In genomic region chr12:115230576-115230975, GRCh38 we compare ENCODE assay signal across 2 cellular contexts.
TF ChIP-seq lines count a peak whose summit lies in the region.

No MANE protein-coding gene starts in this region.

TF ChIP-seq in IMR-90, 13 proteins besides CTCF, POLR2A, EP300 and RAD21:
- TF ChIP-seq SMC3 (IDR thresholded peaks at IDR 0.05; ENCODE audit: low read depth, low read length): no peak
- TF ChIP-seq CHD1 (IDR thresholded peaks at IDR 0.05; ENCODE audit: low read depth, low read length): no peak
- TF ChIP-seq USF2 (IDR thresholded peaks at IDR 0.05; ENCODE audit: low read depth, low read length): no peak
- TF ChIP-seq MXI1 (IDR thresholded peaks at IDR 0.05; ENCODE audit: borderline replicate concordance, low read depth, low read length): no peak
- TF ChIP-seq CEBPB (IDR thresholded peaks at IDR 0.05; ENCODE audit: low read depth, low read length): no peak
- TF ChIP-seq BHLHE40 (IDR thresholded peaks at IDR 0.05; ENCODE audit: low read depth, low read length): no peak
- no peak for TF ChIP-seq MAZ (IDR thresholded peaks at IDR 0.05; ENCODE audit: borderline replicate concordance, low read depth, low read length)
- TF ChIP-seq RFX5 (IDR thresholded peaks at IDR 0.05; ENCODE audit: low read depth, low read length): no peak
- TF ChIP-seq MAFK (IDR thresholded peaks at IDR 0.05; ENCODE audit: low read depth, low read length): no peak
- TF ChIP-seq ELK1 (IDR thresholded peaks at IDR 0.05; ENCODE audit: borderline replicate concordance, low read depth, low read length): no peak
- no peak for TF ChIP-seq RCOR1 (IDR thresholded peaks at IDR 0.05; ENCODE audit: insufficient replicate concordance, low read length)
- TF ChIP-seq NFE2L2 (IDR thresholded peaks at IDR 0.05; ENCODE audit: low read depth, low read length): no peak
- TF ChIP-seq FOS (IDR thresholded peaks at IDR 0.05; ENCODE audit: low read depth, low read length): no peak

TF ChIP-seq in H1, 55 proteins besides CTCF, POLR2A, EP300 and RAD21:
- no peak for TF ChIP-seq TAF1 (IDR thresholded peaks at IDR 0.05; ENCODE audit: low read depth, low read length)
